ENCODE assay signal across 28 cellular contexts in genomic region chr1:30936541-30937171, GRCh38. TPM values are rescaled to one million over a fixed set of nuclear protein-coding genes. Genes with fewer than 3 reads are reported as not detected.
DNase-seq lines count a peak whose midpoint lies in the region; ATAC-seq, FAIRE-seq and TF ChIP-seq lines count a peak whose summit lies in the region.
"Had no signal": no experiment of that assay in that cellular context is flagged by ENCODE, and none has a peak within 500 bp of the region (broad histone marks: within the 10 kb centered on the region; RNA-seq: fewer than 3 reads in every experiment).

No MANE protein-coding gene starts in this region.

- H3K18ac ChIP-seq in mesenchymal stem cell (ENCODE audit: low read depth in 1 of 2, low read length in 2 of 2) = no peak overlapping the region

- intact Hi-C loops in CD14-positive monocyte (cut with micrococcal nuclease) = no loop called here
- intact Hi-C loops in K562 (cut with micrococcal nuclease) = no loop called here

- no TSS peak for BruUV-seq in K562 (replicated peaks; lab: Mats Ljungman, UMichigan)

- no peak for FAIRE-seq in K562 (lab: Jason Lieb, UNC)
- FAIRE-seq: colon had no signal

- POLR2A ChIA-PET in K562 (lab: Yijun Ruan, JAX) = interaction anchor here (1.2 kb wide), 1 partner anchor 128 kb away, joined by 3 read pairs; no protein-coding TSS in a partner anchor
- POLR2A ChIA-PET in activated CD4-positive, alpha-beta T cell treated with anti-CD3 and anti-CD28 coated beads, Interleukin-2, amount 10 ng/mL, durations not matched to agents 7 days and 5 days (lab: Charles Lee) = no interaction called here

- H2AFZ ChIP-seq in K562 (ENCODE audit: low read depth, low read length) (no peak overlapping the region), mesenchymal stem cell (ENCODE audit: low read depth, low read length) (no peak overlapping the region)
- H2AFZ ChIP-seq: parathyroid adenoma had no signal

- no peak overlapping the region for H3K9ac ChIP-seq in K562 (ENCODE audit: insufficient read depth in 1 of 2, low read depth in 2 of 2, low read length in 2 of 2)
- H3K9ac ChIP-seq in mesenchymal stem cell (ENCODE audit: low read length) = no peak overlapping the region
- H3K9ac ChIP-seq: BLaER1 treated with 17β-estradiol and CSF1 and Interleukin-3, amounts not matched to agents 10 nM and 100 nM; parathyroid adenoma had no signal

- ATAC-seq in K562 (no peak), HG03520 (IDR thresholded peaks at IDR 0.05; ENCODE audit: unreplicated experiment) (no peak)
- ATAC-seq: esophagus mucosa, Panc1, upper lobe of right lung had no signal

- no peaks in the 10 kb centered on the region for H3K9me3 Mint-ChIP-seq in CD14-positive monocyte
- H3K9me3 Mint-ChIP-seq in activated CD4-positive, alpha-beta T cell treated with anti-CD3 and anti-CD28 coated beads, Interleukin-2, amount 10 ng/mL, durations not matched to agents 7 days and 5 days = no peaks in the 10 kb centered on the region
- H3K9me3 Mint-ChIP-seq: activated B cell treated with CpG ODN at 0.5 μM for 24 hours had no signal

- no peak overlapping the region for H2BK120ac ChIP-seq in mesenchymal stem cell (ENCODE audit: low read depth, low read length)

- no peaks in the 10 kb centered on the region for H3K79me2 ChIP-seq in K562 (ENCODE audit: control insufficient read depth, insufficient read depth, low read length)
- H3K79me2 ChIP-seq: parathyroid adenoma had no signal

- no peak overlapping the region for H3K14ac ChIP-seq in mesenchymal stem cell (ENCODE audit: low read length in 2 of 2)

- H4K91ac ChIP-seq in mesenchymal stem cell (ENCODE audit: low read length) = no peak overlapping the region

- no peak for TF ChIP-seq RAD21 in K562 (CRISPR knock-in tag; conservative IDR thresholded peaks at IDR 0.05 in 1 of 2, IDR thresholded peaks at IDR 0.05 in 1 of 2)

- H3K4ac ChIP-seq in mesenchymal stem cell (ENCODE audit: low read depth in 1 of 2, low read length in 2 of 2) = no peak overlapping the region

- H4K20me1 ChIP-seq in K562 (replicated peaks; ENCODE audit: control insufficient read depth, insufficient read depth, low read length) = no peaks in the 10 kb centered on the region; the same call in 1 of the 2 replicates

- H3K23ac ChIP-seq in mesenchymal stem cell (ENCODE audit: low read length in 2 of 2) = no peak overlapping the region

- H2BK5ac ChIP-seq in mesenchymal stem cell (ENCODE audit: low read depth, low read length, poor library complexity, severe bottlenecking) = no peak overlapping the region

- DNase-seq in CD14-positive monocyte (ENCODE audit: low spot score) = no peak
- peak; percentile 41 for DNase-seq in EL
- DNase-seq in K562 (ENCODE audit: extremely low read depth in 1 of 4, low spot score in 3 of 4) = no peak
- no peak for DNase-seq in mesenchymal stem cell
- DNase-seq in NCI-H1048 (lab: John Stamatoyannopoulos, UW) = no peak
- no peak for DNase-seq in activated CD4-positive, alpha-beta T cell treated with anti-CD3 and anti-CD28 coated beads, Interleukin-2, amount 10 ng/mL, durations not matched to agents 7 days and 5 days
- DNase-seq: activated B cell treated with CpG ODN at 0.5 μM for 24 hours; activated CD4-positive, alpha-beta T cell treated with anti-CD3 and anti-CD28 coated beads, Interleukin-2, amount 50 U/mL, for 4 hours; activated gamma-delta T cell; activated T-cell treated with anti-CD3 and anti-CD28 coated beads for 4 hours; Caco-2; DMS79 treated with DMSO at 0.1 percent for 48 hours; effector CD4-positive, alpha-beta T cell; foreskin fibroblast; heart left ventricle; NCI-H1105 treated with DMSO at 0.1 percent for 48 hours; NCI-H1930; NCI-H526; SHP77 treated with DMSO at 0.1 percent for 48 hours; spleen; upper lobe of right lung had no signal

- peak overlapping the region; percentile 14 for H4K8ac ChIP-seq in mesenchymal stem cell (ENCODE audit: low read length)

- H3K4me1 ChIP-seq in K562 (replicated peaks in 1 of 2; ENCODE audit: control insufficient read depth in 2 of 2, insufficient read depth in 2 of 2, low read length in 2 of 2) = no peaks in the 10 kb centered on the region
- H3K4me1 ChIP-seq in mesenchymal stem cell (ENCODE audit: control insufficient read depth, insufficient read depth, low read depth, low read length) = peaks cover 19% of the 10 kb centered on the region
- H3K4me1 ChIP-seq: Caco-2, heart left ventricle, parathyroid adenoma, right atrium auricular region, upper lobe of right lung had no signal

- H3K4me2 ChIP-seq in K562 (ENCODE audit: insufficient read depth, low read length) (no peak overlapping the region), mesenchymal stem cell (ENCODE audit: low read length, poor library complexity, severe bottlenecking) (no peak overlapping the region)
- H3K4me2 ChIP-seq: BLaER1 treated with 17β-estradiol and CSF1 and Interleukin-3, amounts not matched to agents 10 nM and 100 nM had no signal

- no peak overlapping the region for H3K4me3 ChIP-seq in K562
- no peak overlapping the region for H3K4me3 ChIP-seq in mesenchymal stem cell (ENCODE audit: insufficient read depth in 1 of 2, low read depth in 1 of 2, low read length in 2 of 2)
- H3K4me3 ChIP-seq: BLaER1 treated with 17β-estradiol and CSF1 and Interleukin-3, amounts not matched to agents 10 nM and 100 nM; heart left ventricle; right atrium auricular region; spleen; upper lobe of right lung had no signal

- H3K27ac ChIP-seq in K562 (ENCODE audit: extremely low read depth, low read depth, low read length) = no peak overlapping the region
- H3K27ac ChIP-seq in mesenchymal stem cell (ENCODE audit: low read length, poor library complexity, severe bottlenecking) = no peak overlapping the region
- H3K27ac ChIP-seq: BLaER1 treated with 17β-estradiol and CSF1 and Interleukin-3, amounts not matched to agents 10 nM and 100 nM; heart left ventricle; parathyroid adenoma; right atrium auricular region; spleen; upper lobe of right lung had no signal

- H3K36me3 Mint-ChIP-seq in CD14-positive monocyte = peaks cover 87 to 94% of the 10 kb centered on the region in 2 donors
- peaks cover 38% of the 10 kb centered on the region for H3K36me3 Mint-ChIP-seq in activated CD4-positive, alpha-beta T cell treated with anti-CD3 and anti-CD28 coated beads, Interleukin-2, amount 10 ng/mL, durations not matched to agents 7 days and 5 days (ENCODE audit: low read depth)

- no peak overlapping the region for H3K4me3 Mint-ChIP-seq in CD14-positive monocyte
- no peak overlapping the region for H3K4me3 Mint-ChIP-seq in activated CD4-positive, alpha-beta T cell treated with anti-CD3 and anti-CD28 coated beads, Interleukin-2, amount 10 ng/mL, durations not matched to agents 7 days and 5 days
- H3K4me3 Mint-ChIP-seq: activated B cell treated with CpG ODN at 0.5 μM for 24 hours had no signal

- in situ Hi-C loops in K562 (cut with MboI) = no loop called here

- no peak overlapping the region for H2BK12ac ChIP-seq in mesenchymal stem cell (ENCODE audit: low read length in 2 of 2)

- no peak for TF ChIP-seq EP300 in K562 (IDR thresholded peaks at IDR 0.05; ENCODE audit: low read length)

- H3K9me1 ChIP-seq in K562 (ENCODE audit: control insufficient read depth, insufficient read depth, low read length) = no peaks in the 10 kb centered on the region

- TF ChIP-seq CTCF in CD14-positive monocyte (IDR thresholded peaks at IDR 0.05) (no peak), K562 (IDR thresholded peaks at IDR 0.05 in 2 of 3, conservative IDR thresholded peaks at IDR 0.05 in 1 of 3; ENCODE audit: insufficient read depth in 2 of 3, low read depth in 1 of 3, low read length in 3 of 3) (no peak)

- no peak overlapping the region for H2AK5ac ChIP-seq in mesenchymal stem cell (ENCODE audit: low read length, severe bottlenecking)

- H3K4me1 Mint-ChIP-seq in CD14-positive monocyte = no peaks in the 10 kb centered on the region
- H3K4me1 Mint-ChIP-seq in activated CD4-positive, alpha-beta T cell treated with anti-CD3 and anti-CD28 coated beads, Interleukin-2, amount 10 ng/mL, durations not matched to agents 7 days and 5 days = no peaks in the 10 kb centered on the region

- 93% methylated on average over 20 of the region's 20 CpGs for WGBS in K562 (ENCODE audit: insufficient coverage, low coverage, missing lambda C conversion rate)
- WGBS in mesenchymal stem cell = 96% methylated on average over 19 of the region's 20 CpGs

- H2BK15ac ChIP-seq in mesenchymal stem cell (ENCODE audit: low read depth, poor library complexity, severe bottlenecking) = no peak overlapping the region

- H3K36me3 ChIP-seq in K562 (ENCODE audit: control insufficient read depth, insufficient read depth, low read length) (peaks cover 86% of the 10 kb centered on the region), mesenchymal stem cell (ENCODE audit: control insufficient read depth in 1 of 2, insufficient read depth in 2 of 2, low read depth in 1 of 2, low read length in 2 of 2) (peaks cover 49 to 88% of the 10 kb centered on the region in 2 experiments)

- peaks cover 29% of the 10 kb centered on the region for H3K79me1 ChIP-seq in mesenchymal stem cell (replicated peaks; ENCODE audit: low read length, poor library complexity, severe bottlenecking)

- H3K9me3 ChIP-seq in K562 (replicated peaks; ENCODE audit: control insufficient read depth, insufficient read depth, low read depth, low read length) (no peaks in the 10 kb centered on the region), mesenchymal stem cell (ENCODE audit: control insufficient read depth, low read length) (no peaks in the 10 kb centered on the region)
- H3K9me3 ChIP-seq: BLaER1 treated with 17β-estradiol and CSF1 and Interleukin-3, amounts not matched to agents 10 nM and 100 nM; Caco-2; heart left ventricle; right atrium auricular region; spleen; upper lobe of right lung had no signal

- peak overlapping the region in 4 of 7 donors; percentile 7 to 82 (median 42) for H3K27ac Mint-ChIP-seq in CD14-positive monocyte
- H3K27ac Mint-ChIP-seq in activated CD4-positive, alpha-beta T cell treated with anti-CD3 and anti-CD28 coated beads, Interleukin-2, amount 10 ng/mL, durations not matched to agents 7 days and 5 days = no peak overlapping the region
- H3K27ac Mint-ChIP-seq: activated B cell treated with CpG ODN at 0.5 μM for 24 hours had no signal

- CTCF ChIA-PET in K562 (lab: Yijun Ruan, JAX; ENCODE audit: low intra/inter-chr PET ratio) = no interaction called here
- CTCF ChIA-PET in activated CD4-positive, alpha-beta T cell treated with anti-CD3 and anti-CD28 coated beads, Interleukin-2, amount 10 ng/mL, durations not matched to agents 7 days and 5 days (lab: Charles Lee) = no interaction called here

- peaks cover 0 to 1% (median 0%) of the 10 kb centered on the region in 3 donors for H3K27me3 Mint-ChIP-seq in CD14-positive monocyte (ENCODE audit: low read depth in 3 of 3)
- no peaks in the 10 kb centered on the region for H3K27me3 Mint-ChIP-seq in activated CD4-positive, alpha-beta T cell treated with anti-CD3 and anti-CD28 coated beads, Interleukin-2, amount 10 ng/mL, durations not matched to agents 7 days and 5 days
- H3K27me3 Mint-ChIP-seq: activated B cell treated with CpG ODN at 0.5 μM for 24 hours had no signal

- no peak for TF ChIP-seq POLR2A in K562 (conservative IDR thresholded peaks at IDR 0.05)

- H3K27me3 ChIP-seq in K562 (ENCODE audit: control insufficient read depth in 2 of 2, insufficient read depth in 2 of 2, low read length in 2 of 2) (no peaks in the 10 kb centered on the region), mesenchymal stem cell (ENCODE audit: control insufficient read depth in 1 of 2, insufficient read depth in 1 of 2, low read length in 2 of 2) (no peaks in the 10 kb centered on the region)
- H3K27me3 ChIP-seq: BLaER1 treated with 17β-estradiol and CSF1 and Interleukin-3, amounts not matched to agents 10 nM and 100 nM; heart left ventricle; right atrium auricular region; spleen; upper lobe of right lung had no signal

RNA-seq across cellular contexts. Expression of gene SDC3, which starts 28.1 kb away (rescaled TPM):
- under 1 TPM; 0.05 to 0.12 TPM for polyA plus RNA-seq in CD14-positive monocyte
- 13.1 and 24.6 TPM in 2 replicates for total RNA-seq in K562 (2011; cell fraction: chromatin; rRNA removed; ENCODE audit: low replicate concordance)
- total RNA-seq in K562 (2011; cell fraction: nucleolus; rRNA removed) = 24.0 and 32.2 TPM in 2 replicates
- total RNA-seq in K562 (2011; cell fraction: nucleoplasm; rRNA removed) = 29.8 and 31.2 TPM in 2 replicates
- 12.1 and 20.7 TPM in 2 replicates for total RNA-seq in K562 (2014; rRNA removed)
- 8.6 and 9.0 TPM in 2 replicates for total RNA-seq in K562 (2014; rRNA removed; fragmentation: Illumina TruSeq; extraction: Trizol)
- 17.6 and 18.3 TPM in 2 replicates for total RNA-seq in K562 (2015; rRNA removed; fragmentation: Illumina TruSeq; extraction: Trizol)
- total RNA-seq in K562 (2021) = 39.4 and 44.1 TPM in 2 replicates
- 6.5 and 8.9 TPM in 2 replicates for polyA plus RNA-seq in K562 (2011; rRNA removed)
- 8.4 and 12.2 TPM in 2 replicates for polyA plus RNA-seq in K562 (2011; cell fraction: cytosol; rRNA removed)
- polyA plus RNA-seq in K562 (2011; cell fraction: nucleus; rRNA removed) = 15.0 and 19.6 TPM in 2 replicates
- 39.4 and 99.6 TPM in 2 replicates for polyA plus RNA-seq in K562 (2012)
- polyA plus RNA-seq in K562 (2014; fragmentation: Illumina TruSeq; extraction: Trizol) = 30.5 and 39.3 TPM in 2 replicates
- under 1 TPM; 0.38 to 0.56 TPM for polyA plus RNA-seq in K562 (2014; fragmentation: Nextera tagmentation; extraction: Ambion mirVana)
- polyA plus RNA-seq in K562 (2014; rRNA removed) = 20.4 and 24.5 TPM in 2 replicates
- 4.6 and 6.4 TPM in 2 replicates for polyA minus RNA-seq in K562 (2011; rRNA and poly(A)+ RNA removed)
- polyA minus RNA-seq in K562 (2011; cell fraction: cytosol; rRNA and poly(A)+ RNA removed) = 12.1 and 19.4 TPM in 2 replicates
- polyA minus RNA-seq in K562 (2011; cell fraction: nucleus; rRNA and poly(A)+ RNA removed) = 3.4 and 3.8 TPM in 2 replicates
- 102 TPM for polyA plus RNA-seq in mesenchymal stem cell (2013, experiment 1 of 2)
- 102 TPM for polyA plus RNA-seq in mesenchymal stem cell (2013, experiment 2 of 2)
- total RNA-seq in activated CD4-positive, alpha-beta T cell treated with anti-CD3 and anti-CD28 coated beads, Interleukin-2, amount 10 ng/mL, durations not matched to agents 7 days and 5 days = under 1 TPM; 0.10 to 0.12 TPM

Comparison
In these comparisons a context has a peak if more than half of its experiments do, and no peak if none do; other contexts are left out.
1. RNA of gene SDC3, which starts 28.1 kb away (total RNA-seq): 8.6 to 44.1 TPM in K562; 0.10 to 0.12 TPM in activated CD4-positive, alpha-beta T cell treated with anti-CD3 and anti-CD28 coated beads, Interleukin-2, amount 10 ng/mL, durations not matched to agents 7 days and 5 days; every median in the first group is over 4 times any median in the second.